ENCODE assay signal across 17 cellular contexts in genomic region chr5:72151646-72152045, GRCh38. TPM values are rescaled to one million over a fixed set of nuclear protein-coding genes. Genes with fewer than 3 reads are reported as not detected.
DNase-seq lines count a peak whose midpoint lies in the region; ATAC-seq, FAIRE-seq and TF ChIP-seq lines count a peak whose summit lies in the region.
"Had no signal": no experiment of that assay in that cellular context is flagged by ENCODE, and none has a peak within 500 bp of the region (broad histone marks: within the 10 kb centered on the region; RNA-seq: fewer than 3 reads in every experiment).

No MANE protein-coding gene starts in this region.

- TF ChIP-seq POLR2A in HCT116 (IDR thresholded peaks at IDR 0.05; ENCODE audit: borderline replicate concordance, extremely low read depth, insufficient read depth, insufficient read length), result no peak

- H3K9me3 ChIP-seq in HCT116 (ENCODE audit: control insufficient read depth in 1 of 2, insufficient read depth in 1 of 2, low read depth in 1 of 2, low read length in 2 of 2), result no peaks in the 10 kb centered on the region
- H3K9me3 ChIP-seq in keratinocyte (ENCODE audit: control insufficient read depth, low read depth, low read length), result no peaks in the 10 kb centered on the region
- H3K9me3 ChIP-seq in subcutaneous abdominal adipose tissue (ENCODE audit: control insufficient read depth in 5 of 5, low read length in 5 of 5), result no peaks in the 10 kb centered on the region
- no peaks in the 10 kb centered on the region for H3K9me3 ChIP-seq in PC-3 (ENCODE audit: low read length)
- H3K9me3 ChIP-seq in endodermal cell (ENCODE audit: control insufficient read depth, low read length), result no peaks in the 10 kb centered on the region
- H3K9me3 ChIP-seq: prostate gland had no signal

- CTCF ChIA-PET in HCT116 (lab: Charles Lee) (no interaction called here), PC-3 (lab: Charles Lee) (no interaction called here)
- CTCF ChIA-PET in activated CD8-positive, alpha-beta memory T cell treated with anti-CD3 and anti-CD28 coated beads, Interleukin-2, amount 10 ng/mL, durations not matched to agents 7 days and 5 days (lab: Charles Lee), result no interaction called here

- H3K27ac Mint-ChIP-seq in brain, result peak overlapping the region in 4 of 5 experiments; percentile 78 to 94 (median 82)
- no peak overlapping the region for H3K27ac Mint-ChIP-seq in activated CD8-positive, alpha-beta memory T cell treated with anti-CD3 and anti-CD28 coated beads, Interleukin-2, amount 10 ng/mL, durations not matched to agents 7 days and 5 days
- H3K27ac Mint-ChIP-seq in endodermal cell, result no peak overlapping the region
- H3K27ac Mint-ChIP-seq: activated naive CD8-positive, alpha-beta T cell treated with anti-CD3 and anti-CD28 coated beads, Interleukin-2, amount 50 U/mL, for 24 hours; dendritic cell treated with granulocyte-macrophage colony-stimulating factor and Interleukin-4, amounts not matched to agents 40 ng/mL and 50 ng/mL, for 4 days; T-helper 2 cell treated with Interferon-gamma antibody and Interleukin-4, amounts not matched to agents 5 μg/mL and 100 μg/mL, for 36 hours had no signal

- dilution Hi-C loops in keratinocyte (cut with MboI; ENCODE audit: extremely low pct_ligation_motif_present, low sequenced_read_pairs), result no loop called here

- ATAC-seq in HCT116, result no peak
- no peak for ATAC-seq in PC-3
- ATAC-seq in HG03097 (IDR thresholded peaks at IDR 0.05; ENCODE audit: low FRiP score, unreplicated experiment), result no peak
- ATAC-seq in activated CD8-positive, alpha-beta memory T cell treated with anti-CD3 and anti-CD28 coated beads, Interleukin-2, amount 10 ng/mL, durations not matched to agents 7 days and 5 days, result no peak
- ATAC-seq: activated naive CD8-positive, alpha-beta T cell treated with anti-CD3 and anti-CD28 coated beads, Interleukin-2, amount 50 U/mL, for 24 hours had no signal

- DNase-seq in HCT116 (ENCODE audit: low read depth, low spot score), result no peak
- no peak for DNase-seq in keratinocyte (ENCODE audit: low read depth, low spot score)
- no peak for DNase-seq in PC-3
- DNase-seq in activated CD8-positive, alpha-beta memory T cell treated with anti-CD3 and anti-CD28 coated beads, Interleukin-2, amount 10 ng/mL, durations not matched to agents 7 days and 5 days, result no peak
- DNase-seq in endodermal cell, result no peak
- DNase-seq: activated naive CD8-positive, alpha-beta T cell treated with anti-CD3 and anti-CD28 coated beads, Interleukin-2, amount 50 U/mL, for 24 hours; activated T-cell treated with anti-CD3 and anti-CD28 coated beads, Interleukin-2, amount 50 U/mL, for 48 hours; Calu3; MM.1S; NCI-H748 treated with DMSO at 0.1 percent for 48 hours had no signal

- H3K36me3 Mint-ChIP-seq in brain (peaks cover 63% of the 10 kb centered on the region), endodermal cell (ENCODE audit: low read depth) (peaks cover 47% of the 10 kb centered on the region)
- H3K36me3 Mint-ChIP-seq in activated CD8-positive, alpha-beta memory T cell treated with anti-CD3 and anti-CD28 coated beads, Interleukin-2, amount 10 ng/mL, durations not matched to agents 7 days and 5 days, result no peaks in the 10 kb centered on the region

- no peak overlapping the region for H3K4me3 ChIP-seq in HCT116 (replicated peaks in 1 of 2; ENCODE audit: low read depth in 1 of 2, low read length in 2 of 2)
- H3K4me3 ChIP-seq in keratinocyte (ENCODE audit: control insufficient read depth in 2 of 3, extremely low read depth in 1 of 3, insufficient read depth in 2 of 3, low read depth in 1 of 3, low read length in 3 of 3), result no peak overlapping the region
- no peak overlapping the region for H3K4me3 ChIP-seq in subcutaneous abdominal adipose tissue (ENCODE audit: low read depth in 1 of 5, low read length in 5 of 5)
- H3K4me3 ChIP-seq in PC-3 (ENCODE audit: low read length), result no peak overlapping the region
- H3K4me3 ChIP-seq in endodermal cell (ENCODE audit: low read length), result no peak overlapping the region
- H3K4me3 ChIP-seq: prostate gland had no signal

- H3K36me3 ChIP-seq in HCT116 (ENCODE audit: control insufficient read depth in 1 of 2, insufficient read depth in 2 of 2, low read length in 2 of 2), result no peaks in the 10 kb centered on the region
- peaks cover 0 to 4% of the 10 kb centered on the region in 2 experiments for H3K36me3 ChIP-seq in keratinocyte (ENCODE audit: control insufficient read depth in 2 of 2, extremely low read depth in 1 of 2, insufficient read depth in 2 of 2, low read length in 2 of 2)
- no peaks in the 10 kb centered on the region for H3K36me3 ChIP-seq in subcutaneous abdominal adipose tissue (ENCODE audit: control insufficient read depth in 5 of 5, insufficient read depth in 5 of 5, low read length in 5 of 5)
- H3K36me3 ChIP-seq in PC-3 (ENCODE audit: low read depth, low read length), result no peaks in the 10 kb centered on the region
- peaks cover 83% of the 10 kb centered on the region for H3K36me3 ChIP-seq in endodermal cell (ENCODE audit: control insufficient read depth, insufficient read depth, low read length)
- H3K36me3 ChIP-seq: prostate gland had no signal

- H3K27me3 Mint-ChIP-seq in brain, result no peaks in the 10 kb centered on the region
- peaks cover 49% of the 10 kb centered on the region for H3K27me3 Mint-ChIP-seq in activated CD8-positive, alpha-beta memory T cell treated with anti-CD3 and anti-CD28 coated beads, Interleukin-2, amount 10 ng/mL, durations not matched to agents 7 days and 5 days
- H3K27me3 Mint-ChIP-seq in endodermal cell (ENCODE audit: insufficient read depth), result no peaks in the 10 kb centered on the region

- no peak for TF ChIP-seq CTCF in HCT116 (IDR thresholded peaks at IDR 0.05 in 2 of 3, conservative IDR thresholded peaks at IDR 0.05 in 1 of 3; ENCODE audit: borderline replicate concordance in 1 of 3, insufficient read depth in 1 of 3, low read depth in 2 of 3, low read length in 2 of 3)
- no peak for TF ChIP-seq CTCF in brain (conservative IDR thresholded peaks at IDR 0.05)
- TF ChIP-seq CTCF in keratinocyte (optimal IDR thresholded peaks at IDR 0.05 in 1 of 3, IDR thresholded peaks at IDR 0.05 in 1 of 3, conservative IDR thresholded peaks at IDR 0.05 in 1 of 3; ENCODE audit: extremely low read depth in 1 of 3, insufficient read depth in 2 of 3, low read length in 3 of 3), result no peak
- TF ChIP-seq CTCF in PC-3 (conservative IDR thresholded peaks at IDR 0.05; ENCODE audit: low read depth, low read length), result no peak
- TF ChIP-seq CTCF in endodermal cell (conservative IDR thresholded peaks at IDR 0.05), result no peak

- H4K20me1 ChIP-seq in HCT116 (ENCODE audit: insufficient read depth) (no peaks in the 10 kb centered on the region), keratinocyte (ENCODE audit: control insufficient read depth, extremely low read depth, insufficient read depth, low read length) (no peaks in the 10 kb centered on the region), PC-3 (ENCODE audit: low read length) (no peaks in the 10 kb centered on the region)

- H3K9me1 ChIP-seq in keratinocyte (ENCODE audit: control insufficient read depth, extremely low read depth, insufficient read depth, low read length), result no peaks in the 10 kb centered on the region

- no peak overlapping the region for H3K27ac ChIP-seq in HCT116 (ENCODE audit: low read depth, low read length)
- H3K27ac ChIP-seq in keratinocyte (ENCODE audit: control insufficient read depth, insufficient read depth, low read length), result no peak overlapping the region
- H3K27ac ChIP-seq in subcutaneous abdominal adipose tissue (ENCODE audit: low read depth, low read length), result peak overlapping the region; percentile 44
- no peak overlapping the region for H3K27ac ChIP-seq in PC-3 (ENCODE audit: low read length)
- no peak overlapping the region for H3K27ac ChIP-seq in endodermal cell (ENCODE audit: low read depth, low read length)

- TF ChIP-seq RAD21 in HCT116 (IDR thresholded peaks at IDR 0.05; ENCODE audit: low read depth), result no peak

- H3K79me2 ChIP-seq in HCT116 (ENCODE audit: insufficient read depth, low read length) (no peaks in the 10 kb centered on the region), keratinocyte (ENCODE audit: control insufficient read depth, insufficient read depth, low read length) (no peaks in the 10 kb centered on the region), PC-3 (ENCODE audit: low read length) (no peaks in the 10 kb centered on the region)

- no peaks in the 10 kb centered on the region for H3F3A ChIP-seq in PC-3 (ENCODE audit: low read length, unreplicated experiment)

- no peaks in the 10 kb centered on the region for H3K27me3 ChIP-seq in HCT116 (ENCODE audit: insufficient read depth, low read length)
- peaks cover 3% of the 10 kb centered on the region for H3K27me3 ChIP-seq in keratinocyte (ENCODE audit: control insufficient read depth, extremely low read depth, insufficient read depth, low read length)
- H3K27me3 ChIP-seq in subcutaneous abdominal adipose tissue (ENCODE audit: control insufficient read depth in 5 of 5, insufficient read depth in 4 of 5, low read length in 5 of 5), result no peaks in the 10 kb centered on the region
- H3K27me3 ChIP-seq in PC-3 (ENCODE audit: low read length), result no peaks in the 10 kb centered on the region
- no peaks in the 10 kb centered on the region for H3K27me3 ChIP-seq in endodermal cell (ENCODE audit: control insufficient read depth, insufficient read depth, low read length, poor library complexity, severe bottlenecking)

- H3K4me1 ChIP-seq in HCT116 (ENCODE audit: control insufficient read depth in 1 of 2, insufficient read depth in 2 of 2, low read length in 2 of 2), result peaks cover 8 to 21% of the 10 kb centered on the region in 2 experiments; a peak in 3 of 4 replicates
- peaks cover 5% of the 10 kb centered on the region for H3K4me1 ChIP-seq in keratinocyte (ENCODE audit: control insufficient read depth, extremely low read depth, insufficient read depth, low read length)
- peaks cover 1 to 22% (median 16%) of the 10 kb centered on the region in 5 donors for H3K4me1 ChIP-seq in subcutaneous abdominal adipose tissue (ENCODE audit: control insufficient read depth in 5 of 5, insufficient read depth in 5 of 5, low read length in 5 of 5)
- peaks cover 14% of the 10 kb centered on the region for H3K4me1 ChIP-seq in PC-3 (ENCODE audit: insufficient read depth, low read length)
- H3K4me1 ChIP-seq in endodermal cell (ENCODE audit: control insufficient read depth, insufficient read depth, low read length), result no peaks in the 10 kb centered on the region
- H3K4me1 ChIP-seq: prostate gland had no signal

- POLR2A ChIA-PET in HCT116 (lab: Charles Lee), result no interaction called here
- POLR2A ChIA-PET in PC-3 (lab: Charles Lee; ENCODE audit: unreplicated experiment), result no interaction called here

- no peak overlapping the region for H2AFZ ChIP-seq in HCT116 (ENCODE audit: low read depth, low read length, poor library complexity, severe bottlenecking)
- H2AFZ ChIP-seq in keratinocyte (ENCODE audit: control insufficient read depth, low read length), result no peak overlapping the region
- no peak overlapping the region for H2AFZ ChIP-seq in PC-3 (ENCODE audit: low read length)

- H3K4me2 ChIP-seq in HCT116 (ENCODE audit: low read length) (0 out of 2 replicates have a peak overlapping the region, but pooled peaks have one; percentile 15), keratinocyte (ENCODE audit: control insufficient read depth, extremely low read depth, insufficient read depth, low read depth, low read length) (peak overlapping the region; percentile 12), PC-3 (ENCODE audit: low read length) (no peak overlapping the region)

- RAD21 ChIA-PET in HCT116 (lab: Charles Lee; ENCODE audit: low non-redundant PET in 1 of 2, low total read pairs in 2 of 2, uncharacterized antibody in 2 of 2, unreplicated experiment in 2 of 2), result no interaction called here

- H3K9me2 ChIP-seq in HCT116 (ENCODE audit: insufficient read depth), result no peaks in the 10 kb centered on the region
- no peaks in the 10 kb centered on the region for H3K9me2 ChIP-seq in PC-3 (replicated peaks; ENCODE audit: low read length)

- H3K9me3 Mint-ChIP-seq in brain (no peaks in the 10 kb centered on the region), endodermal cell (no peaks in the 10 kb centered on the region)
- no peaks in the 10 kb centered on the region for H3K9me3 Mint-ChIP-seq in activated CD8-positive, alpha-beta memory T cell treated with anti-CD3 and anti-CD28 coated beads, Interleukin-2, amount 10 ng/mL, durations not matched to agents 7 days and 5 days (ENCODE audit: low read depth)
- H3K9me3 Mint-ChIP-seq: activated naive CD8-positive, alpha-beta T cell treated with anti-CD3 and anti-CD28 coated beads, Interleukin-2, amount 50 U/mL, for 24 hours; dendritic cell treated with granulocyte-macrophage colony-stimulating factor and Interleukin-4, amounts not matched to agents 40 ng/mL and 50 ng/mL, for 4 days; T-helper 2 cell treated with Interferon-gamma antibody and Interleukin-4, amounts not matched to agents 5 μg/mL and 100 μg/mL, for 36 hours had no signal

- FAIRE-seq in keratinocyte (lab: Jason Lieb, UNC), result no peak
- FAIRE-seq: HTR-8/SVneo had no signal

- H3K4me3 Mint-ChIP-seq in brain (peak overlapping the region in 1 of 5 experiments; percentile 7), endodermal cell (no peak overlapping the region)
- H3K4me3 Mint-ChIP-seq in activated CD8-positive, alpha-beta memory T cell treated with anti-CD3 and anti-CD28 coated beads, Interleukin-2, amount 10 ng/mL, durations not matched to agents 7 days and 5 days, result no peak overlapping the region
- H3K4me3 Mint-ChIP-seq: activated naive CD8-positive, alpha-beta T cell treated with anti-CD3 and anti-CD28 coated beads, Interleukin-2, amount 50 U/mL, for 24 hours; dendritic cell treated with granulocyte-macrophage colony-stimulating factor and Interleukin-4, amounts not matched to agents 40 ng/mL and 50 ng/mL, for 4 days; T-helper 2 cell treated with Interferon-gamma antibody and Interleukin-4, amounts not matched to agents 5 μg/mL and 100 μg/mL, for 36 hours had no signal

- BruUV-seq in HCT116 (replicated peaks; lab: Mats Ljungman, UMichigan), result no TSS peak
- no TSS peak for BruUV-seq in PC-3 (replicated peaks; lab: Mats Ljungman, UMichigan)

- WGBS in endodermal cell (ENCODE audit: insufficient coverage in 1 of 2, insufficient read length in 1 of 2), 2 experiments, result 93 to 100% methylated on average over 1 of the region's 1 CpG

- H3K4me1 Mint-ChIP-seq in brain, result peaks cover 97% of the 10 kb centered on the region
- no peaks in the 10 kb centered on the region for H3K4me1 Mint-ChIP-seq in activated CD8-positive, alpha-beta memory T cell treated with anti-CD3 and anti-CD28 coated beads, Interleukin-2, amount 10 ng/mL, durations not matched to agents 7 days and 5 days
- H3K4me1 Mint-ChIP-seq in endodermal cell, result peaks cover 17% of the 10 kb centered on the region
- H3K4me1 Mint-ChIP-seq: activated naive CD8-positive, alpha-beta T cell treated with anti-CD3 and anti-CD28 coated beads, Interleukin-2, amount 50 U/mL, for 24 hours had no signal

- H3K9ac ChIP-seq in HCT116 (ENCODE audit: low read length), result no peak overlapping the region
- H3K9ac ChIP-seq in keratinocyte (ENCODE audit: control insufficient read depth, extremely low read depth, insufficient read depth, low read length), result no peak overlapping the region
- H3K9ac ChIP-seq in subcutaneous abdominal adipose tissue (ENCODE audit: low read length in 5 of 5), result no peak overlapping the region
- no peak overlapping the region for H3K9ac ChIP-seq in PC-3 (ENCODE audit: low read length)
- no peak overlapping the region for H3K9ac ChIP-seq in endodermal cell (ENCODE audit: extremely low read depth, low read length, poor library complexity, severe bottlenecking)

- intact Hi-C loops in HCT116 (cut with micrococcal nuclease), result no loop called here
- intact Hi-C loops in PC-3 (cut with micrococcal nuclease), result no loop called here

RNA-seq across cellular contexts. Expression of gene MAP1B, which starts 44.4 kb away (rescaled TPM):
- total RNA-seq in HCT116 (2021; ENCODE audit: unreplicated experiment), result 8.9 TPM
- polyA plus RNA-seq in HCT116 (2012), result 5.7 and 8.1 TPM in 2 replicates
- 158 TPM for polyA plus RNA-seq in brain (ENCODE audit: insufficient read depth, low read depth, low replicate concordance)
- polyA plus RNA-seq in keratinocyte, result 3.3 to 5.5 TPM (median 3.6 TPM) in 3 replicates
- polyA plus RNA-seq in keratinocyte (2011; ENCODE audit: low read depth), result 3.0 TPM
- 6.5 and 8.0 TPM in 2 replicates for polyA plus RNA-seq in keratinocyte (2011; cell fraction: cytosol; rRNA removed)
- polyA plus RNA-seq in keratinocyte (2011; cell fraction: nucleus; rRNA removed), result 26.0 and 29.5 TPM in 2 replicates
- polyA plus RNA-seq in keratinocyte (2012; ENCODE audit: low replicate concordance), result 2.9 and 5.4 TPM in 2 replicates
- 15.2 to 26.2 TPM (median 16.9 TPM) in 3 replicates for polyA minus RNA-seq in keratinocyte
- polyA minus RNA-seq in keratinocyte (2011; cell fraction: cytosol; rRNA and poly(A)+ RNA removed), result 29.9 TPM
- 58.6 and 97.7 TPM in 2 replicates for polyA minus RNA-seq in keratinocyte (2011; cell fraction: nucleus; rRNA and poly(A)+ RNA removed)
- total RNA-seq in PC-3 (2014; rRNA removed), result 12.8 and 18.2 TPM in 2 replicates
- total RNA-seq in activated CD8-positive, alpha-beta memory T cell treated with anti-CD3 and anti-CD28 coated beads, Interleukin-2, amount 10 ng/mL, durations not matched to agents 7 days and 5 days, result under 1 TPM; 0.03 to 0.54 TPM
- 10 to 100 TPM; 87.9 to 93.3 TPM for total RNA-seq in endodermal cell
- 238 TPM for polyA plus RNA-seq in endodermal cell (2013, experiment 1 of 2)
- 264 TPM for polyA plus RNA-seq in endodermal cell (2013, experiment 2 of 2)

Comparison
In these comparisons a context has a peak if more than half of its experiments do, and no peak if none do; other contexts are left out.
1. H3K27ac Mint-ChIP-seq: peak in brain (4 of 5); none in activated CD8-positive, alpha-beta memory T cell treated with anti-CD3 and anti-CD28 coated beads, Interleukin-2, amount 10 ng/mL, durations not matched to agents 7 days and 5 days (single experiment) and endodermal cell (single experiment).